Comparison of ENCODE assay signal across 8 cellular contexts in genomic region chr16:4663756-4664465, GRCh38. TPM values are rescaled to one million over a fixed set of nuclear protein-coding genes. Genes with fewer than 3 reads are reported as not detected.
A peak's percentile ranks its signal among the peaks of the same experiment; 100 is the strongest.
DNase-seq lines count a peak whose midpoint lies in the region; ATAC-seq and TF ChIP-seq lines count a peak whose summit lies in the region.

No MANE protein-coding gene starts in this region.

- no peak for TF ChIP-seq CTCF in WERI-Rb-1 (IDR thresholded peaks at IDR 0.05; ENCODE audit: low read depth, low read length)
- no peak for TF ChIP-seq CTCF in heart right ventricle (IDR thresholded peaks at IDR 0.05)
- TF ChIP-seq CTCF in vagina (IDR thresholded peaks at IDR 0.05): no peak

- WGBS in heart right ventricle, 2 donors: 67 to 73% methylated on average over 26 of the region's 26 CpGs

- in situ Hi-C loops in KBM-7 (cut with MboI; ENCODE audit: low pct_unique_long_range_greater_than_20kb, low sequenced_read_pairs): no loop called here

- H3K4me3 ChIP-seq in WERI-Rb-1 (ENCODE audit: low read depth, low read length): no peak overlapping the region
- no peak overlapping the region for H3K4me3 ChIP-seq in heart right ventricle
- H3K4me3 ChIP-seq in skin epidermis: no peak overlapping the region
- H3K4me3 ChIP-seq in vagina: no peak overlapping the region

- DNase-seq in KBM-7: peak; percentile 91
- no peak for DNase-seq in WERI-Rb-1
- peak in 1 of 2 donors; percentile 61 for DNase-seq in heart right ventricle
- no peak for DNase-seq in vagina (ENCODE audit: extremely low spot score in 2 of 2)
- no peak for DNase-seq in central memory CD4-positive, alpha-beta T cell
- DNase-seq in NCI-H2196 (lab: John Stamatoyannopoulos, UW; ENCODE audit: unreplicated experiment): no peak
- DNase-seq in NCI-H2081 treated with DMSO at 0.1 percent for 48 hours (lab: John Stamatoyannopoulos, UW): no peak

- TF ChIP-seq POLR2A in vagina (IDR thresholded peaks at IDR 0.05): no peak

- H3K27ac ChIP-seq in WERI-Rb-1 (peak overlapping the region; percentile 61), heart right ventricle (peak overlapping the region in 5 of 10 donors; percentile 13 to 83 (median 37)), skin epidermis (peak overlapping the region in 11 of 21 experiments; percentile 36 to 89 (median 59)), vagina (no peak overlapping the region)

- H3K9me3 ChIP-seq in WERI-Rb-1 (ENCODE audit: severe bottlenecking) (no peaks in the 10 kb centered on the region), heart right ventricle (no peaks in the 10 kb centered on the region), vagina (no peaks in the 10 kb centered on the region)

- H3K4me1 ChIP-seq in heart right ventricle (peaks cover 6 to 52% (median 24%) of the 10 kb centered on the region in 9 donors), vagina (peaks cover 33% of the 10 kb centered on the region)

- H3K27me3 ChIP-seq in WERI-Rb-1 (ENCODE audit: insufficient read depth, low read depth, severe bottlenecking): no peaks in the 10 kb centered on the region
- H3K27me3 ChIP-seq in heart right ventricle: no peaks in the 10 kb centered on the region
- no peaks in the 10 kb centered on the region for H3K27me3 ChIP-seq in vagina

- peaks cover 40% of the 10 kb centered on the region for H3K36me3 ChIP-seq in WERI-Rb-1
- peaks cover 0 to 77% (median 24%) of the 10 kb centered on the region in 9 donors for H3K36me3 ChIP-seq in heart right ventricle
- H3K36me3 ChIP-seq in vagina: peaks cover 0 to 26% of the 10 kb centered on the region in 2 donors

- intact Hi-C loops in heart right ventricle (cut with DNase I): no loop called here
- intact Hi-C loops in vagina (cut with DNase I): no loop called here

- ATAC-seq in heart right ventricle: peak in 7 of 8 donors; percentile 12 to 66 (median 29)

RNA-seq across cellular contexts. Expression of gene NUDT16L1, which starts 29.5 kb away (rescaled TPM):
- total RNA-seq in heart right ventricle (10 to 100 TPM; 34.1 to 65.7 (median 49.6) TPM), vagina (28.5 TPM)
- 10 to 100 TPM; 25.4 to 48.8 TPM for polyA plus RNA-seq in heart right ventricle

RNA-seq across cellular contexts. Expression of gene MGRN1, which starts 39.3 kb away (rescaled TPM):
- total RNA-seq in heart right ventricle: 10 to 100 TPM; 32.2 to 73.5 (median 42.9) TPM
- 10 to 100 TPM; 19.2 to 20.3 TPM for polyA plus RNA-seq in heart right ventricle
- 40.8 TPM for total RNA-seq in vagina

RNA-seq across cellular contexts. Expression of gene UBALD1, which starts 49.2 kb away (rescaled TPM):
- total RNA-seq in heart right ventricle (10 to 100 TPM; 14.7 to 34.4 (median 20.4) TPM), vagina (16.9 TPM)
- 10 to 100 TPM; 19.4 to 39.4 TPM for polyA plus RNA-seq in heart right ventricle
